ENCODE assay signal across 1 cellular context in the genomic region with DNA sequence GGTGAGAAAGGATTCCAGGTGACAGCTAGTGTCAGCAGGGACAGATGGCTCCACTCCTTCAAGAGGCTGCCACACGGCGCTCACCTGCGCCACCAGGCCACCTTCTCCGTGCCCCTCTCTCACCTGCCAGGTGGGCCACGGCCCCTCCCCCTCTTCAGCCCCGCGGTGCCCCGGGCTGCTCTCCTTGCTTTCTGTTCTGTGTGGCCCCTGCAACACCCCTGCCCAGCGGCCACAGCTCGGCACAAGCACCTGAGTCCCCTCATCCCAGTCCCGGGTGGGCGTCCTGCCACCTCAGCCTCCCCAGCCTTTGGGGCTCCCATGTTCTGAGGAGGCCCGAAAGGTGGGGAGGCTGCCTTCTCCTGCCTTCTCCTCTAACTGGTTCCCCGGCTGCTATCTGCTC.
TF ChIP-seq lines count a peak whose summit lies in the region.

No MANE protein-coding gene starts in this region.

TF ChIP-seq in IMR-90, 13 proteins besides CTCF, POLR2A, EP300 and RAD21:
- TF ChIP-seq RFX5 (IDR thresholded peaks at IDR 0.05; ENCODE audit: low read depth, low read length) (no peak), NFE2L2 (IDR thresholded peaks at IDR 0.05; ENCODE audit: low read depth, low read length) (no peak), MAZ (IDR thresholded peaks at IDR 0.05; ENCODE audit: borderline replicate concordance, low read depth, low read length) (no peak)
- TF ChIP-seq, protein P1, sequence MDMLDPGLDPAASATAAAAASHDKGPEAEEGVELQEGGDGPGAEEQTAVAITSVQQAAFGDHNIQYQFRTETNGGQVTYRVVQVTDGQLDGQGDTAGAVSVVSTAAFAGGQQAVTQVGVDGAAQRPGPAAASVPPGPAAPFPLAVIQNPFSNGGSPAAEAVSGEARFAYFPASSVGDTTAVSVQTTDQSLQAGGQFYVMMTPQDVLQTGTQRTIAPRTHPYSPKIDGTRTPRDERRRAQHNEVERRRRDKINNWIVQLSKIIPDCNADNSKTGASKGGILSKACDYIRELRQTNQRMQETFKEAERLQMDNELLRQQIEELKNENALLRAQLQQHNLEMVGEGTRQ (IDR thresholded peaks at IDR 0.05; ENCODE audit: low read depth, low read length) = no peak
